ENCODE assay signal across 8 cellular contexts in genomic region chr7:55366461-55367138, GRCh38. TPM values are rescaled to one million over a fixed set of nuclear protein-coding genes. Genes with fewer than 3 reads are reported as not detected.
DNase-seq lines count a peak whose midpoint lies in the region; ATAC-seq, FAIRE-seq and TF ChIP-seq lines count a peak whose summit lies in the region.

No MANE protein-coding gene starts in this region.

- FAIRE-seq in HepG2 (lab: Jason Lieb, UNC): no peak

- intact Hi-C loops in HepG2 (cut with micrococcal nuclease; ENCODE audit: unreplicated experiment): loop anchor here (2.0 kb wide), 1 partner anchor 48 kb away; no protein-coding TSS in a partner anchor

- H3K9me2 ChIP-seq in OCI-LY1 (ENCODE audit: low read depth, low read length): no peaks in the 10 kb centered on the region

- TF ChIP-seq EP300 in HepG2 (IDR thresholded peaks at IDR 0.05; ENCODE audit: low read depth in 2 of 2, low read length in 2 of 2) (no peak), HepG2 (CRISPR knock-in tag; IDR thresholded peaks at IDR 0.05; ENCODE audit: borderline replicate concordance) (no peak)

- under 1% methylated on average over 14 of the region's 32 CpGs for WGBS in HepG2 (ENCODE audit: low lambda C conversion rate)

- TF ChIP-seq RAD21 in HepG2 (CRISPR knock-in tag; IDR thresholded peaks at IDR 0.05): no peak

- H3K27me3 ChIP-seq in OCI-LY1 (ENCODE audit: insufficient read depth, low read length): no peaks in the 10 kb centered on the region
- no peaks in the 10 kb centered on the region for H3K27me3 ChIP-seq in brain microvascular endothelial cell (replicated peaks)
- no peaks in the 10 kb centered on the region; a peak in 1 of 5 replicates for H3K27me3 ChIP-seq in HepG2 (ENCODE audit: control insufficient read depth in 1 of 2, insufficient read depth in 2 of 2, low read length in 2 of 2)

- H3K36me3 Mint-ChIP-seq in stimulated activated naive CD8-positive, alpha-beta T cell treated with anti-CD3 and anti-CD28 coated beads, Interleukin-15, Interleukin-2, amounts not matched to agents 100 ng/mL and 50 ng/mL, for 24 hours (ENCODE audit: low read depth): peaks cover 6% of the 10 kb centered on the region

- H2AFZ ChIP-seq in OCI-LY1 (ENCODE audit: low read length) (peak overlapping the region; percentile 8; the same call in 1 of the 2 replicates), HepG2 (ENCODE audit: low read length) (no peak overlapping the region)

- H3K9ac ChIP-seq in OCI-LY1 (ENCODE audit: low read length) (peak overlapping the region; percentile 95), HepG2 (ENCODE audit: insufficient read depth, low read depth, low read length) (peak overlapping the region; percentile 100)

- POLR2A ChIA-PET in HepG2 (lab: Yijun Ruan, JAX): interaction anchor here (1.0 to 1.9 kb wide), 11 partner anchors 9 to 740 kb away, joined by 3 to 8 read pairs (median 4); partner anchors contain the start of genes CHCHD2 and SEC61G

- DNase-seq in ACHN: peak; percentile 59
- no peak for DNase-seq in brain microvascular endothelial cell
- DNase-seq in HepG2 (ENCODE audit: low spot score): peak; percentile 25
- no peak for DNase-seq in NCI-H1417 treated with DMSO at 0.1 percent for 48 hours (lab: John Stamatoyannopoulos, UW)

- H3K4me3 ChIP-seq in OCI-LY1 (ENCODE audit: low read depth, low read length, poor library complexity, severe bottlenecking) (peak overlapping the region; percentile 85), brain microvascular endothelial cell (ENCODE audit: low read depth, low read length) (peak overlapping the region; percentile 96), HepG2 (replicated peaks in 1 of 3; ENCODE audit: insufficient read depth in 1 of 3, low read depth in 2 of 3, low read length in 3 of 3) (peak overlapping the region; percentile 98 to 99 (median 98))

- TSS peak; percentile 59 for BruUV-seq in HepG2 (replicated peaks; lab: Mats Ljungman, UMichigan)

- peak; percentile 23 for ATAC-seq in GM18909 (IDR thresholded peaks at IDR 0.05; ENCODE audit: poor library complexity, unreplicated experiment)
- ATAC-seq in HG03159 (IDR thresholded peaks at IDR 0.05; ENCODE audit: unreplicated experiment): peak; percentile 17
- peak; percentile 45 for ATAC-seq in HepG2

- no peak for TF ChIP-seq POLR2A in HepG2 (IDR thresholded peaks at IDR 0.05; ENCODE audit: insufficient read depth in 1 of 2, low read depth in 2 of 2, low read length in 2 of 2)

- TF ChIP-seq CTCF in OCI-LY1 (IDR thresholded peaks at IDR 0.05; ENCODE audit: low read length) (no peak), brain microvascular endothelial cell (IDR thresholded peaks at IDR 0.05; ENCODE audit: low read depth, low read length, missing control alignments) (no peak), HepG2 (CRISPR knock-in tag; IDR thresholded peaks at IDR 0.05) (no peak)

- peak overlapping the region; percentile 39 for H3K27ac ChIP-seq in OCI-LY1 (ENCODE audit: low read depth, low read length, poor library complexity, severe bottlenecking)
- H3K27ac ChIP-seq in brain microvascular endothelial cell: peak overlapping the region; percentile 98
- H3K27ac ChIP-seq in HepG2 (ENCODE audit: extremely low read length, insufficient read depth, low read length): peak overlapping the region; percentile 99

- H3K27me3 Mint-ChIP-seq in stimulated activated naive CD8-positive, alpha-beta T cell treated with anti-CD3 and anti-CD28 coated beads, Interleukin-15, Interleukin-2, amounts not matched to agents 100 ng/mL and 50 ng/mL, for 24 hours: no peaks in the 10 kb centered on the region

- H3K4me1 ChIP-seq in OCI-LY1 (ENCODE audit: insufficient read depth, low read length, severe bottlenecking): peaks cover 28% of the 10 kb centered on the region
- peaks cover 44% of the 10 kb centered on the region for H3K4me1 ChIP-seq in HepG2 (ENCODE audit: insufficient read depth, low read length)

- no peaks in the 10 kb centered on the region for H3F3A ChIP-seq in OCI-LY1 (ENCODE audit: insufficient read depth, low read length)

- H4K20me1 ChIP-seq in OCI-LY1 (ENCODE audit: insufficient read depth, low read length) (no peaks in the 10 kb centered on the region), HepG2 (ENCODE audit: insufficient read depth, low read length) (no peaks in the 10 kb centered on the region)

- H3K4me1 Mint-ChIP-seq in stimulated activated naive CD8-positive, alpha-beta T cell treated with anti-CD3 and anti-CD28 coated beads, Interleukin-15, Interleukin-2, amounts not matched to agents 100 ng/mL and 50 ng/mL, for 24 hours (ENCODE audit: low read depth): peaks cover 8% of the 10 kb centered on the region

- peaks cover 8% of the 10 kb centered on the region; the same call in 1 of the 2 replicates for H3K36me3 ChIP-seq in OCI-LY1 (ENCODE audit: insufficient read depth, low read length)
- no peaks in the 10 kb centered on the region for H3K36me3 ChIP-seq in brain microvascular endothelial cell (replicated peaks)
- no peaks in the 10 kb centered on the region; a peak in 1 of 5 replicates for H3K36me3 ChIP-seq in HepG2 (replicated peaks in 1 of 2; ENCODE audit: control insufficient read depth in 1 of 2, insufficient read depth in 2 of 2, low read length in 2 of 2)

- no peaks in the 10 kb centered on the region for H3K9me3 Mint-ChIP-seq in stimulated activated naive CD8-positive, alpha-beta T cell treated with anti-CD3 and anti-CD28 coated beads, Interleukin-15, Interleukin-2, amounts not matched to agents 100 ng/mL and 50 ng/mL, for 24 hours

- H3K4me2 ChIP-seq in OCI-LY1 (ENCODE audit: low read length) (peak overlapping the region; percentile 80), HepG2 (ENCODE audit: low read depth, low read length) (peak overlapping the region; percentile 82)

- H3K4me3 Mint-ChIP-seq in stimulated activated naive CD8-positive, alpha-beta T cell treated with anti-CD3 and anti-CD28 coated beads, Interleukin-15, Interleukin-2, amounts not matched to agents 100 ng/mL and 50 ng/mL, for 24 hours: peak overlapping the region; percentile 98

- in situ Hi-C loops in ACHN (cut with HindIII; ENCODE audit: low pct_ligation_motif_present, low pct_unique_long_range_greater_than_20kb, low sequenced_read_pairs): no loop called here
- in situ Hi-C loops in brain microvascular endothelial cell (cut with HindIII; ENCODE audit: low pct_ligation_motif_present, low sequenced_read_pairs): no loop called here
- in situ Hi-C loops in HepG2 (cut with HindIII; ENCODE audit: extremely low pct_ligation_motif_present, low pct_unique_long_range_greater_than_20kb): no loop called here

- CTCF ChIA-PET in HepG2 (lab: Yijun Ruan, JAX; ENCODE audit: low intra/inter-chr PET ratio, low total read pairs): no interaction called here

- H3K79me2 ChIP-seq in OCI-LY1 (ENCODE audit: insufficient read depth, low read length) (peaks cover 19% of the 10 kb centered on the region), HepG2 (ENCODE audit: insufficient read depth, low read length) (peaks cover 24% of the 10 kb centered on the region)

- H3K27ac Mint-ChIP-seq in stimulated activated naive CD8-positive, alpha-beta T cell treated with anti-CD3 and anti-CD28 coated beads, Interleukin-15, Interleukin-2, amounts not matched to agents 100 ng/mL and 50 ng/mL, for 24 hours: peak overlapping the region; percentile 95

- H3K9me3 ChIP-seq in OCI-LY1 (ENCODE audit: low read length): no peaks in the 10 kb centered on the region
- no peaks in the 10 kb centered on the region for H3K9me3 ChIP-seq in HepG2 (ENCODE audit: low read length)

TF ChIP-seq in HepG2, 621 proteins besides CTCF, POLR2A, EP300 and RAD21 (continues in another document):
- no peak; the same call in 1 of the 2 replicates for TF ChIP-seq ZBTB42 (CRISPR knock-in tag; IDR thresholded peaks at IDR 0.05)
- TF ChIP-seq ZNF503 (CRISPR knock-in tag; IDR thresholded peaks at IDR 0.05): no peak
- TF ChIP-seq RFXANK (CRISPR knock-in tag; IDR thresholded peaks at IDR 0.05): no peak
- TF ChIP-seq PITX1 (CRISPR knock-in tag; IDR thresholded peaks at IDR 0.05): peak; percentile 4
- no peak for TF ChIP-seq ZNF451 (CRISPR knock-in tag; IDR thresholded peaks at IDR 0.05)
- TF ChIP-seq ZNF768 (CRISPR knock-in tag; IDR thresholded peaks at IDR 0.05): 0 out of 2 replicates have a peak, but pooled peaks have one; percentile 6

RNA-seq across cellular contexts. Expression of gene LANCL2, which starts 1.5 kb away (rescaled TPM):
- total RNA-seq in HepG2 (2016; rRNA removed; fragmentation: Illumina TruSeq; extraction: Trizol): 13.8 and 22.0 TPM in 2 replicates
- total RNA-seq in HepG2 (2016; cell fraction: cytosol; rRNA removed; fragmentation: Illumina TruSeq; extraction: Trizol; ENCODE audit: low read depth): 4.6 and 5.7 TPM in 2 replicates
- 14.5 and 21.5 TPM in 2 replicates for total RNA-seq in HepG2 (2016; cell fraction: insoluble cytoplasmic fraction; rRNA removed; fragmentation: Illumina TruSeq; extraction: Trizol)
- total RNA-seq in HepG2 (2016; cell fraction: membrane; rRNA removed; fragmentation: Illumina TruSeq; extraction: Trizol): 6.3 TPM in 2 replicates
- 9.4 and 10.2 TPM in 2 replicates for total RNA-seq in HepG2 (2016; cell fraction: nucleus; rRNA removed; fragmentation: Illumina TruSeq; extraction: Trizol)
- polyA plus RNA-seq in HepG2 (2011; rRNA removed): 9.8 and 10.0 TPM in 2 replicates
- 11.7 and 12.5 TPM in 2 replicates for polyA plus RNA-seq in HepG2 (2011; cell fraction: cytosol; rRNA removed)
- 3.7 and 6.6 TPM in 2 replicates for polyA plus RNA-seq in HepG2 (2011; cell fraction: nucleus; rRNA removed)
- polyA plus RNA-seq in HepG2 (2012): 7.3 and 8.8 TPM in 2 replicates
- 4.1 and 4.3 TPM in 2 replicates for polyA plus RNA-seq in HepG2 (2016; cell fraction: cytosol; fragmentation: Illumina TruSeq; extraction: Trizol; ENCODE audit: low read depth)
- 19.0 and 21.3 TPM in 2 replicates for polyA plus RNA-seq in HepG2 (2016; cell fraction: insoluble cytoplasmic fraction; fragmentation: Illumina TruSeq; extraction: Trizol; ENCODE audit: low read depth)
- 5.6 and 6.6 TPM in 2 replicates for polyA plus RNA-seq in HepG2 (2016; cell fraction: membrane; fragmentation: Illumina TruSeq; extraction: Trizol; ENCODE audit: low read depth)
- 11.1 and 16.0 TPM in 2 replicates for polyA plus RNA-seq in HepG2 (2016; cell fraction: nucleus; fragmentation: Illumina TruSeq; extraction: Trizol; ENCODE audit: insufficient read depth, low read depth)
- 30.3 and 36.9 TPM in 2 replicates for polyA minus RNA-seq in HepG2 (2011; rRNA and poly(A)+ RNA removed; ENCODE audit: low replicate concordance)
- polyA minus RNA-seq in HepG2 (2011; cell fraction: cytosol; rRNA and poly(A)+ RNA removed): 7.6 and 8.4 TPM in 2 replicates
- polyA minus RNA-seq in HepG2 (2011; cell fraction: nucleus; rRNA and poly(A)+ RNA removed): 4.7 and 8.1 TPM in 2 replicates

Comparison
In these comparisons a context has a peak if more than half of its experiments do, and no peak if none do; other contexts are left out.
1. DNase-seq: peak in ACHN (single experiment) and HepG2 (single experiment); none in brain microvascular endothelial cell (single experiment) and NCI-H1417 treated with DMSO at 0.1 percent for 48 hours (single experiment).
2. H3K27ac ChIP-seq: peak in every context shown above with its lines; median percentile 99 in HepG2; 98 in brain microvascular endothelial cell; 39 in OCI-LY1.
3. Peak in every context shown above with its lines, with median percentiles within 50 percentile points of each other: ATAC-seq and H3K4me3 ChIP-seq.